In the genomic region with DNA sequence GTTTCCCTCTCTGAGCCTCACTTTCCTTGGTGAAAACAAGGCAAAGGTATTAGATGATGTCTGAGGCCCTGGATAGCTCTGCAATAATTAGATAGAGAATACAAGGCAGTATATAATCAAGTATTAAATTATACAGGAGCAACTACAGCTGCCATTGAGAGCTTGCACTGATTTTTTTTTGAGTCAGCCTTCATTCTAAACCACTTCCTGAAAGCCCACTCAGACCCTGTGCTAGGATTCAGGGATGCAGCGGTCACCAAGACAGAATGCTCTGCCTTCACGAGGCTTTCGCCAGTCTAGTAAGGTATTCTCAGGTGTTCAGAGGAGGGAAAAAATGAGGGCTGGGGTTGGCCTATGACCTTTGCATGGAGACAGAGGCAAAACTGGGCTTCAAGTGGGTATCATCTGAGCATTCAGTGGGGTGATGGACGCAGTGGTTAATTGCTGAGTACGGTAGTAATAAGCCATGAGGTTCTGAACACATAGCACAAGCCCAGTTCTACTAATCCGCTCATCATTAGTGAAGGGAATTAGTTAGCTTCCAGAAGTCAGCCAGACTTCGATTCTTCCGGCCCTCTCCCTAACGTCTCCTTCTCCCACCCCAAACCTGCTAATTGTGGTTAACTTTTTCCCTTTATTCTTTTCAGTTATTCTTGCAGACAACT, we compare ENCODE assay signal across 9 cellular contexts. TPM values are rescaled to one million over a fixed set of nuclear protein-coding genes. Genes with fewer than 3 reads are reported as not detected.
DNase-seq lines count a peak whose midpoint lies in the region; ATAC-seq and TF ChIP-seq lines count a peak whose summit lies in the region.
"Had no signal": no experiment of that assay in that cellular context is flagged by ENCODE, and none has a peak within 500 bp of the region (broad histone marks: within the 10 kb centered on the region; RNA-seq: fewer than 3 reads in every experiment).

No MANE protein-coding gene starts in this region.

- H3K27ac Mint-ChIP-seq in CD8-positive, alpha-beta memory T cell: peak overlapping the region in 7 of 8 donors; percentile 45 to 94 (median 70)

- no peaks in the 10 kb centered on the region for H3K36me3 ChIP-seq in CD8-positive, alpha-beta memory T cell (ENCODE audit: insufficient read depth, low read length)
- no peaks in the 10 kb centered on the region for H3K36me3 ChIP-seq in prostate gland
- H3K36me3 ChIP-seq: colonic mucosa had no signal

- POLR2A ChIA-PET in CD8-positive, alpha-beta memory T cell (lab: Charles Lee): no interaction called here

- peaks cover 0 to 3% of the 10 kb centered on the region in 2 donors for H3K27me3 Mint-ChIP-seq in CD8-positive, alpha-beta memory T cell

- no peak overlapping the region for H3K27ac ChIP-seq in CD8-positive, alpha-beta memory T cell (ENCODE audit: low read depth, low read length)
- H3K27ac ChIP-seq in dorsolateral prefrontal cortex (peak overlapping the region in 58 of 59 donors; percentile 51 to 98 (median 95)), prostate gland (peak overlapping the region; percentile 90 to 95)
- H3K27ac ChIP-seq: colonic mucosa had no signal

- 49% methylated on average over 9 of the region's 9 CpGs for WGBS in prostate gland

- peaks cover 61% of the 10 kb centered on the region for H3K4me1 ChIP-seq in CD8-positive, alpha-beta memory T cell (ENCODE audit: insufficient read depth, low read length)
- peaks cover 13% of the 10 kb centered on the region for H3K4me1 ChIP-seq in prostate gland (replicated peaks)

- no peak for TF ChIP-seq CTCF in dorsolateral prefrontal cortex (IDR thresholded peaks at IDR 0.05 in 54 of 56, conservative IDR thresholded peaks at IDR 0.05 in 2 of 56; ENCODE audit: low read depth in 1 of 56, partially characterized antibody in 56 of 56)
- no peak for TF ChIP-seq CTCF in prostate gland (IDR thresholded peaks at IDR 0.05)

- no peaks in the 10 kb centered on the region for H3K9me3 Mint-ChIP-seq in CD8-positive, alpha-beta memory T cell

- H3K4me3 Mint-ChIP-seq in CD8-positive, alpha-beta memory T cell: peak overlapping the region; percentile 46 to 95 (median 71)

- DNase-seq in CD8-positive, alpha-beta memory T cell: no peak
- DNase-seq in NCI-H82 treated with DMSO at 0.1 percent for 48 hours (lab: John Stamatoyannopoulos, UW; ENCODE audit: unreplicated experiment) (peak; percentile 83), dorsolateral prefrontal cortex (no peak), prostate gland (ENCODE audit: low spot score) (no peak), SW480 (ENCODE audit: low spot score) (no peak), SKM-1 (lab: John Stamatoyannopoulos, UW; ENCODE audit: unreplicated experiment) (no peak)
- no peak for DNase-seq in NK-92 treated with Interleukin-12 subunit alpha and Interleukin-12 subunit beta, amount 100 ng/mL, for 24 hours (lab: John Stamatoyannopoulos, UW)
- DNase-seq: colonic mucosa had no signal

- peaks cover 0 to 30% (median 5%) of the 10 kb centered on the region in 3 donors for H3K36me3 Mint-ChIP-seq in CD8-positive, alpha-beta memory T cell

- CTCF ChIA-PET in CD8-positive, alpha-beta memory T cell (lab: Charles Lee): interaction anchor here (1.2 to 1.7 kb wide), 2 partner anchors 11 kb away, joined by 3 to 5 read pairs; no protein-coding TSS in a partner anchor

- ATAC-seq in HG03025 (IDR thresholded peaks at IDR 0.05; ENCODE audit: low FRiP score, unreplicated experiment): no peak

- H3K27me3 ChIP-seq in CD8-positive, alpha-beta memory T cell (ENCODE audit: insufficient read depth, low read length, poor library complexity, severe bottlenecking): no peaks in the 10 kb centered on the region
- H3K27me3 ChIP-seq in dorsolateral prefrontal cortex (no peaks in the 10 kb centered on the region), prostate gland (replicated peaks; ENCODE audit: insufficient read depth) (no peaks in the 10 kb centered on the region)
- H3K27me3 ChIP-seq: colonic mucosa had no signal

- no peak for TF ChIP-seq POLR2A in prostate gland (IDR thresholded peaks at IDR 0.05)

- H3K9me3 ChIP-seq in CD8-positive, alpha-beta memory T cell (ENCODE audit: low read length): no peaks in the 10 kb centered on the region
- no peaks in the 10 kb centered on the region for H3K9me3 ChIP-seq in prostate gland
- H3K9me3 ChIP-seq: colonic mucosa had no signal

- no peak overlapping the region for H3K4me3 ChIP-seq in CD8-positive, alpha-beta memory T cell (ENCODE audit: low read length)
- H3K4me3 ChIP-seq in dorsolateral prefrontal cortex: peak overlapping the region in 54 of 59 donors; percentile 5 to 89 (median 74)
- no peak overlapping the region for H3K4me3 ChIP-seq in prostate gland
- H3K4me3 ChIP-seq: colonic mucosa had no signal

- intact Hi-C loops in dorsolateral prefrontal cortex (cut with DNase I) (loop anchor here (5.0 to 10.0 kb wide), 4 partner anchors 48 to 258 kb away; no protein-coding TSS in a partner anchor), prostate gland (cut with DNase I) (loop anchor here (5.0 kb wide), 2 partner anchors 158 to 173 kb away; no protein-coding TSS in a partner anchor)

- peaks cover 53 to 77% (median 74%) of the 10 kb centered on the region in 3 donors for H3K4me1 Mint-ChIP-seq in CD8-positive, alpha-beta memory T cell

RNA-seq across cellular contexts. Expression of a gene that starts 3.6 kb away (rescaled TPM):
- total RNA-seq in CD8-positive, alpha-beta memory T cell: 10 to 100 TPM; 37.7 to 40.5 TPM
- 29.9 TPM for polyA plus RNA-seq in CD8-positive, alpha-beta memory T cell
- 10 to 100 TPM; 41.2 to 97.0 (median 59.1) TPM for total RNA-seq in dorsolateral prefrontal cortex
- 100 to 1,000 TPM in 1 of 2 donors, 10 to 100 TPM in 1; 87.2 to 203 TPM for total RNA-seq in prostate gland

Comparison
In these comparisons a context has a peak if more than half of its experiments do, and no peak if none do; other contexts are left out.
1. H3K4me3 ChIP-seq: peak in dorsolateral prefrontal cortex (54 of 59); none in CD8-positive, alpha-beta memory T cell (single experiment) and prostate gland (0 of 2).